ENCODE assay signal across 7 cellular contexts in the genomic region with DNA sequence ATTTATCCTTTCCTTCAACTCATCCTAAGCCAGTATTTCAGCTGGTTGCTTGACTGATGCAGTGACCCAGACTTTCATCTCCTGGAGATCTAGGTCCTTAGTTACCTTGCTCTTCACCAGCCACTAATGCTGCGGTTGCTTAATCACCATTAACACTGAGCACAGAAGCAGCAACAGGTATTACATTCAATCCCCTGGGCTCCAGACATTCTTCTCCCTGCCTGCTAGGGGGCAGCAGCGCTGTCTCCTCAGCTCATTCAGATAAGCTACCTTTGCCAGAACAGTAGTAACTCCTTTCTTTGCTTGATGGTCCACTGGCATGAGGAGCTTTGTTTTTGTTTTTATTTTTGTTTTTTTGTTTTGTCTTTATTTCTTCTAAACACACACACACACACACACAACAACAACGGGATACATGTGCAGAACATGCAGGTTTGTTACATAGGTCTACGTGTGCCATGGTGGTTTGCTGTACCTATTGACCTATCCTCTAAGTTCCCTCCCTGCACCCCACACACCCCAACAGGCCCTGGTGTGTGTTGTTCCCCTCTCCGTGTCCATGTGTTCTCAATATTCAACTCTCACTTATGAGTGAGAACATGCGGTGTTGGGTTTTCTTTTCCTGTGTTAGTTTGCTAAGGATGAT.
DNase-seq lines count a peak whose midpoint lies in the region; ATAC-seq and TF ChIP-seq lines count a peak whose summit lies in the region.

No MANE protein-coding gene starts in this region.

- H3K9me3 ChIP-seq in WERI-Rb-1 (ENCODE audit: severe bottlenecking): no peaks in the 10 kb centered on the region

- H3K4me3 ChIP-seq in GM12864 (ENCODE audit: low read depth, low read length): no peak overlapping the region
- H3K4me3 ChIP-seq in WERI-Rb-1 (ENCODE audit: low read depth, low read length): no peak overlapping the region

- H3K27ac ChIP-seq in WERI-Rb-1: no peak overlapping the region

- peak; percentile 22 for TF ChIP-seq CTCF in GM12864 (IDR thresholded peaks at IDR 0.05; ENCODE audit: low read depth, low read length, missing control alignments)
- TF ChIP-seq CTCF in LNCAP (IDR thresholded peaks at IDR 0.05): peak; percentile 69
- peak; percentile 87 for TF ChIP-seq CTCF in WERI-Rb-1 (IDR thresholded peaks at IDR 0.05; ENCODE audit: low read depth, low read length)

- ATAC-seq in HG03159 (IDR thresholded peaks at IDR 0.05; ENCODE audit: unreplicated experiment): no peak

- H3K36me3 ChIP-seq in WERI-Rb-1: no peaks in the 10 kb centered on the region

- DNase-seq in GM12864 (ENCODE audit: low read depth) (no peak), WERI-Rb-1 (peak; percentile 72), medulla oblongata (ENCODE audit: extremely low spot score) (peak; percentile 30), dedifferentiated amniotic fluid mesenchymal stem cell (ENCODE audit: extremely low spot score) (no peak), OCI-M2 (lab: John Stamatoyannopoulos, UW; ENCODE audit: unreplicated experiment) (no peak)

- no peaks in the 10 kb centered on the region for H3K27me3 ChIP-seq in WERI-Rb-1 (ENCODE audit: insufficient read depth, low read depth, severe bottlenecking)

Comparison
In these comparisons a context has a peak if more than half of its experiments do, and no peak if none do; other contexts are left out.
1. DNase-seq: peak in WERI-Rb-1 (single experiment) and medulla oblongata (single experiment); none in GM12864 (single experiment), dedifferentiated amniotic fluid mesenchymal stem cell (single experiment) and OCI-M2 (single experiment).
2. CTCF ChIP-seq: peak in every context shown above with its lines; median percentile 87 in WERI-Rb-1; 69 in LNCAP; 22 in GM12864.